In the genomic region with DNA sequence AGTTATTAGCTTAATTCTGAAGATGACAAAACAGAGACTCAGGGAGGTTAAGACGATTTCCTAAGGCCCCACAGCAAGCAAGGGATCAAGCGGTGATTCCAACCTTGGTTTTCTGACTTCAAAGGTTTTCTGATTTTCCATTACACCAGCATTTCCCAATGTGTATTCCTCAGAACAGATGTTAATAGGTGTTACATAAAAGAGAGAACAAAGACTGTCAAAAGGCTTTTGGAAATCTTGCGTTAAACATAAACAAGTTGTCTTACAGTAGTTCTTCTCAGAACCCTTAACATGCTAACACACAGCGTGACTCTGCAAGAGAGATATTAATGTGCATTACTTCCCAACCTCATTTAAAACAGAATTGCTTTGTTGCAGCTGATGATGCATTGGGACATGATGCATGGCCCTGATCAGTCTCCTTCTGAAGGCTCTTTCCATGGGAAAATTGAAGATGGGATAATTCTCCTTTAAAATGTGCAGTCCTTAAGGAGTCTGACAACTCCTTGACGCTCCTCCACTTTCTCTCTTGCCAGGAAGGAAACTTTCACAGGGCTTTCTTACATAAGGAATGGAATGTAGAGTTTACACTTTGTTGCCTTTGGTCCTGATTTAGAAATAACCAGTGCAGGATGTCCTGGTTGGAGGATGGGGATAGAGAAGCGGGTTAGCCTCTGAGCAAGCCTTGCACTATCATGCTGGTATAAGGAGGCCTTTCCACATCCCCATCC, we compare ENCODE assay signal across 1 cellular context.
TF ChIP-seq lines count a peak whose summit lies in the region.

No MANE protein-coding gene starts in this region.

TF ChIP-seq in HepG2, 621 proteins besides CTCF, POLR2A, EP300 and RAD21 (continued from another document and continues in another):
- TF ChIP-seq, protein P1, sequence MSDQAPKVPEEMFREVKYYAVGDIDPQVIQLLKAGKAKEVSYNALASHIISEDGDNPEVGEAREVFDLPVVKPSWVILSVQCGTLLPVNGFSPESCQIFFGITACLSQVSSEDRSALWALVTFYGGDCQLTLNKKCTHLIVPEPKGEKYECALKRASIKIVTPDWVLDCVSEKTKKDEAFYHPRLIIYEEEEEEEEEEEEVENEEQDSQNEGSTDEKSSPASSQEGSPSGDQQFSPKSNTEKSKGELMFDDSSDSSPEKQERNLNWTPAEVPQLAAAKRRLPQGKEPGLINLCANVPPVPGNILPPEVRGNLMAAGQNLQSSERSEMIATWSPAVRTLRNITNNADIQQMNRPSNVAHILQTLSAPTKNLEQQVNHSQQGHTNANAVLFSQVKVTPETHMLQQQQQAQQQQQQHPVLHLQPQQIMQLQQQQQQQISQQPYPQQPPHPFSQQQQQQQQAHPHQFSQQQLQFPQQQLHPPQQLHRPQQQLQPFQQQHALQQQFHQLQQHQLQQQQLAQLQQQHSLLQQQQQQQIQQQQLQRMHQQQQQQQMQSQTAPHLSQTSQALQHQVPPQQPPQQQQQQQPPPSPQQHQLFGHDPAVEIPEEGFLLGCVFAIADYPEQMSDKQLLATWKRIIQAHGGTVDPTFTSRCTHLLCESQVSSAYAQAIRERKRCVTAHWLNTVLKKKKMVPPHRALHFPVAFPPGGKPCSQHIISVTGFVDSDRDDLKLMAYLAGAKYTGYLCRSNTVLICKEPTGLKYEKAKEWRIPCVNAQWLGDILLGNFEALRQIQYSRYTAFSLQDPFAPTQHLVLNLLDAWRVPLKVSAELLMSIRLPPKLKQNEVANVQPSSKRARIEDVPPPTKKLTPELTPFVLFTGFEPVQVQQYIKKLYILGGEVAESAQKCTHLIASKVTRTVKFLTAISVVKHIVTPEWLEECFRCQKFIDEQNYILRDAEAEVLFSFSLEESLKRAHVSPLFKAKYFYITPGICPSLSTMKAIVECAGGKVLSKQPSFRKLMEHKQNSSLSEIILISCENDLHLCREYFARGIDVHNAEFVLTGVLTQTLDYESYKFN (CRISPR knock-in tag; conservative IDR thresholded peaks at IDR 0.05): no peak
- TF ChIP-seq FOXA3 (CRISPR knock-in tag; IDR thresholded peaks at IDR 0.05): peak; percentile 47
- no peak for TF ChIP-seq NFATC3 (CRISPR knock-in tag; IDR thresholded peaks at IDR 0.05)
- TF ChIP-seq CEBPG (CRISPR knock-in tag; IDR thresholded peaks at IDR 0.05): peak; percentile 44
- TF ChIP-seq, protein P2, sequence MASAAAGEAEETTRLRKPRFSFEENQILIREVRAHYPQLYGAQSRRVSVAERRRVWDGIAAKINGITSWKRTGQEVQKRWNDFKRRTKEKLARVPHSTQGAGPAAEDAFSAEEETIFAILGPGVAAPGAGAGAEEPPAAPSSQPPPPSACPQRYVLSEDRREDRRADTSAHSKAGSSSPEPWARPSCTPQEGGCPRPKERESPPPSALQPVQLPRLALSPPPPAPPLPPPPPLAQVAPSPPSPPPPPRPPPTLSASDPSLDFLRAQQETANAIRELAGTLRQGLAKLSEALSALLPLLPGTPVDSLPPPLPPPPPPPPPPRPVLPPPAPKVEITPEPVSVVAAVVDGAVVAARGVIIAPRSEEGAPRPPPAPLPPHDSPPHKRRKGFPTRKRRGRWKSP (CRISPR knock-in tag; IDR thresholded peaks at IDR 0.05): no peak
- no peak for TF ChIP-seq ZNF720 (CRISPR knock-in tag; IDR thresholded peaks at IDR 0.05)
- no peak for TF ChIP-seq ARNT (IDR thresholded peaks at IDR 0.05)
- no peak for TF ChIP-seq ZNF34 (CRISPR knock-in tag; IDR thresholded peaks at IDR 0.05; ENCODE audit: borderline replicate concordance)
- TF ChIP-seq, protein P3, sequence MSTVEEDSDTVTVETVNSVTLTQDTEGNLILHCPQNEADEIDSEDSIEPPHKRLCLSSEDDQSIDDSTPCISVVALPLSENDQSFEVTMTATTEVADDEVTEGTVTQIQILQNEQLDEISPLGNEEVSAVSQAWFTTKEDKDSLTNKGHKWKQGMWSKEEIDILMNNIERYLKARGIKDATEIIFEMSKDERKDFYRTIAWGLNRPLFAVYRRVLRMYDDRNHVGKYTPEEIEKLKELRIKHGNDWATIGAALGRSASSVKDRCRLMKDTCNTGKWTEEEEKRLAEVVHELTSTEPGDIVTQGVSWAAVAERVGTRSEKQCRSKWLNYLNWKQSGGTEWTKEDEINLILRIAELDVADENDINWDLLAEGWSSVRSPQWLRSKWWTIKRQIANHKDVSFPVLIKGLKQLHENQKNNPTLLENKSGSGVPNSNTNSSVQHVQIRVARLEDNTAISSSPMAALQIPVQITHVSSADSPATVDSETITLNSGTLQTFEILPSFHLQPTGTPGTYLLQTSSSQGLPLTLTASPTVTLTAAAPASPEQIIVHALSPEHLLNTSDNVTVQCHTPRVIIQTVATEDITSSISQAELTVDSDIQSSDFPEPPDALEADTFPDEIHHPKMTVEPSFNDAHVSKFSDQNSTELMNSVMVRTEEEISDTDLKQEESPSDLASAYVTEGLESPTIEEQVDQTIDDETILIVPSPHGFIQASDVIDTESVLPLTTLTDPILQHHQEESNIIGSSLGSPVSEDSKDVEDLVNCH (CRISPR knock-in tag; IDR thresholded peaks at IDR 0.05): no peak
- no peak for TF ChIP-seq XRCC5 (optimal IDR thresholded peaks at IDR 0.05; ENCODE audit: low read length)
- no peak for TF ChIP-seq JDP2 (CRISPR knock-in tag; IDR thresholded peaks at IDR 0.05; ENCODE audit: borderline replicate concordance)
- TF ChIP-seq ZFX (CRISPR knock-in tag; IDR thresholded peaks at IDR 0.05; ENCODE audit: low read depth): peak; percentile 16; the same call in 1 of the 2 replicates
- TF ChIP-seq, protein P4, sequence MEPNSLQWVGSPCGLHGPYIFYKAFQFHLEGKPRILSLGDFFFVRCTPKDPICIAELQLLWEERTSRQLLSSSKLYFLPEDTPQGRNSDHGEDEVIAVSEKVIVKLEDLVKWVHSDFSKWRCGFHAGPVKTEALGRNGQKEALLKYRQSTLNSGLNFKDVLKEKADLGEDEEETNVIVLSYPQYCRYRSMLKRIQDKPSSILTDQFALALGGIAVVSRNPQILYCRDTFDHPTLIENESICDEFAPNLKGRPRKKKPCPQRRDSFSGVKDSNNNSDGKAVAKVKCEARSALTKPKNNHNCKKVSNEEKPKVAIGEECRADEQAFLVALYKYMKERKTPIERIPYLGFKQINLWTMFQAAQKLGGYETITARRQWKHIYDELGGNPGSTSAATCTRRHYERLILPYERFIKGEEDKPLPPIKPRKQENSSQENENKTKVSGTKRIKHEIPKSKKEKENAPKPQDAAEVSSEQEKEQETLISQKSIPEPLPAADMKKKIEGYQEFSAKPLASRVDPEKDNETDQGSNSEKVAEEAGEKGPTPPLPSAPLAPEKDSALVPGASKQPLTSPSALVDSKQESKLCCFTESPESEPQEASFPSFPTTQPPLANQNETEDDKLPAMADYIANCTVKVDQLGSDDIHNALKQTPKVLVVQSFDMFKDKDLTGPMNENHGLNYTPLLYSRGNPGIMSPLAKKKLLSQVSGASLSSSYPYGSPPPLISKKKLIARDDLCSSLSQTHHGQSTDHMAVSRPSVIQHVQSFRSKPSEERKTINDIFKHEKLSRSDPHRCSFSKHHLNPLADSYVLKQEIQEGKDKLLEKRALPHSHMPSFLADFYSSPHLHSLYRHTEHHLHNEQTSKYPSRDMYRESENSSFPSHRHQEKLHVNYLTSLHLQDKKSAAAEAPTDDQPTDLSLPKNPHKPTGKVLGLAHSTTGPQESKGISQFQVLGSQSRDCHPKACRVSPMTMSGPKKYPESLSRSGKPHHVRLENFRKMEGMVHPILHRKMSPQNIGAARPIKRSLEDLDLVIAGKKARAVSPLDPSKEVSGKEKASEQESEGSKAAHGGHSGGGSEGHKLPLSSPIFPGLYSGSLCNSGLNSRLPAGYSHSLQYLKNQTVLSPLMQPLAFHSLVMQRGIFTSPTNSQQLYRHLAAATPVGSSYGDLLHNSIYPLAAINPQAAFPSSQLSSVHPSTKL (CRISPR knock-in tag; IDR thresholded peaks at IDR 0.05): peak; percentile 57
- TF ChIP-seq, protein P5, sequence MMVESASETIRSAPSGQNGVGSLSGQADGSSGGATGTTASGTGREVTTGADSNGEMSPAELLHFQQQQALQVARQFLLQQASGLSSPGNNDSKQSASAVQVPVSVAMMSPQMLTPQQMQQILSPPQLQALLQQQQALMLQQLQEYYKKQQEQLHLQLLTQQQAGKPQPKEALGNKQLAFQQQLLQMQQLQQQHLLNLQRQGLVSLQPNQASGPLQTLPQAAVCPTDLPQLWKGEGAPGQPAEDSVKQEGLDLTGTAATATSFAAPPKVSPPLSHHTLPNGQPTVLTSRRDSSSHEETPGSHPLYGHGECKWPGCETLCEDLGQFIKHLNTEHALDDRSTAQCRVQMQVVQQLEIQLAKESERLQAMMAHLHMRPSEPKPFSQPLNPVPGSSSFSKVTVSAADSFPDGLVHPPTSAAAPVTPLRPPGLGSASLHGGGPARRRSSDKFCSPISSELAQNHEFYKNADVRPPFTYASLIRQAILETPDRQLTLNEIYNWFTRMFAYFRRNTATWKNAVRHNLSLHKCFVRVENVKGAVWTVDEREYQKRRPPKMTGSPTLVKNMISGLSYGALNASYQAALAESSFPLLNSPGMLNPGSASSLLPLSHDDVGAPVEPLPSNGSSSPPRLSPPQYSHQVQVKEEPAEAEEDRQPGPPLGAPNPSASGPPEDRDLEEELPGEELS (CRISPR knock-in tag; IDR thresholded peaks at IDR 0.05): peak; percentile 31; the same call in 1 of the 2 replicates
- TF ChIP-seq, protein P6, sequence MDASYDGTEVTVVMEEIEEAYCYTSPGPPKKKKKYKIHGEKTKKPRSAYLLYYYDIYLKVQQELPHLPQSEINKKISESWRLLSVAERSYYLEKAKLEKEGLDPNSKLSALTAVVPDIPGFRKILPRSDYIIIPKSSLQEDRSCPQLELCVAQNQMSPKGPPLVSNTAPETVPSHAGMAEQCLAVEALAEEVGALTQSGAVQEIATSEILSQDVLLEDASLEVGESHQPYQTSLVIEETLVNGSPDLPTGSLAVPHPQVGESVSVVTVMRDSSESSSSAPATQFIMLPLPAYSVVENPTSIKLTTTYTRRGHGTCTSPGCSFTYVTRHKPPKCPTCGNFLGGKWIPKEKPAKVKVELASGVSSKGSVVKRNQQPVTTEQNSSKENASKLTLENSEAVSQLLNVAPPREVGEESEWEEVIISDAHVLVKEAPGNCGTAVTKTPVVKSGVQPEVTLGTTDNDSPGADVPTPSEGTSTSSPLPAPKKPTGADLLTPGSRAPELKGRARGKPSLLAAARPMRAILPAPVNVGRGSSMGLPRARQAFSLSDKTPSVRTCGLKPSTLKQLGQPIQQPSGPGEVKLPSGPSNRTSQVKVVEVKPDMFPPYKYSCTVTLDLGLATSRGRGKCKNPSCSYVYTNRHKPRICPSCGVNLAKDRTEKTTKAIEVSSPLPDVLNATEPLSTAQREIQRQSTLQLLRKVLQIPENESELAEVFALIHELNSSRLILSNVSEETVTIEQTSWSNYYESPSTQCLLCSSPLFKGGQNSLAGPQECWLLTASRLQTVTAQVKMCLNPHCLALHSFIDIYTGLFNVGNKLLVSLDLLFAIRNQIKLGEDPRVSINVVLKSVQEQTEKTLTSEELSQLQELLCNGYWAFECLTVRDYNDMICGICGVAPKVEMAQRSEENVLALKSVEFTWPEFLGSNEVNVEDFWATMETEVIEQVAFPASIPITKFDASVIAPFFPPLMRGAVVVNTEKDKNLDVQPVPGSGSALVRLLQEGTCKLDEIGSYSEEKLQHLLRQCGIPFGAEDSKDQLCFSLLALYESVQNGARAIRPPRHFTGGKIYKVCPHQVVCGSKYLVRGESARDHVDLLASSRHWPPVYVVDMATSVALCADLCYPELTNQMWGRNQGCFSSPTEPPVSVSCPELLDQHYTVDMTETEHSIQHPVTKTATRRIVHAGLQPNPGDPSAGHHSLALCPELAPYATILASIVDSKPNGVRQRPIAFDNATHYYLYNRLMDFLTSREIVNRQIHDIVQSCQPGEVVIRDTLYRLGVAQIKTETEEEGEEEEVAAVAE (CRISPR knock-in tag; IDR thresholded peaks at IDR 0.05; ENCODE audit: borderline replicate concordance): no peak
- peak; percentile 60 for TF ChIP-seq NCOA2 (CRISPR knock-in tag; IDR thresholded peaks at IDR 0.05)
- no peak for TF ChIP-seq ZNF605 (CRISPR knock-in tag; IDR thresholded peaks at IDR 0.05)
- TF ChIP-seq MEIS1 (CRISPR knock-in tag; IDR thresholded peaks at IDR 0.05; ENCODE audit: borderline replicate concordance): no peak
- TF ChIP-seq, protein P7, sequence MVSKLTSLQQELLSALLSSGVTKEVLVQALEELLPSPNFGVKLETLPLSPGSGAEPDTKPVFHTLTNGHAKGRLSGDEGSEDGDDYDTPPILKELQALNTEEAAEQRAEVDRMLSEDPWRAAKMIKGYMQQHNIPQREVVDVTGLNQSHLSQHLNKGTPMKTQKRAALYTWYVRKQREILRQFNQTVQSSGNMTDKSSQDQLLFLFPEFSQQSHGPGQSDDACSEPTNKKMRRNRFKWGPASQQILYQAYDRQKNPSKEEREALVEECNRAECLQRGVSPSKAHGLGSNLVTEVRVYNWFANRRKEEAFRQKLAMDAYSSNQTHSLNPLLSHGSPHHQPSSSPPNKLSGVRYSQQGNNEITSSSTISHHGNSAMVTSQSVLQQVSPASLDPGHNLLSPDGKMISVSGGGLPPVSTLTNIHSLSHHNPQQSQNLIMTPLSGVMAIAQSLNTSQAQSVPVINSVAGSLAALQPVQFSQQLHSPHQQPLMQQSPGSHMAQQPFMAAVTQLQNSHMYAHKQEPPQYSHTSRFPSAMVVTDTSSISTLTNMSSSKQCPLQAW (CRISPR knock-in tag; IDR thresholded peaks at IDR 0.05): 0 out of 2 replicates have a peak, but pooled peaks have one; percentile 34
- TF ChIP-seq, protein P8, sequence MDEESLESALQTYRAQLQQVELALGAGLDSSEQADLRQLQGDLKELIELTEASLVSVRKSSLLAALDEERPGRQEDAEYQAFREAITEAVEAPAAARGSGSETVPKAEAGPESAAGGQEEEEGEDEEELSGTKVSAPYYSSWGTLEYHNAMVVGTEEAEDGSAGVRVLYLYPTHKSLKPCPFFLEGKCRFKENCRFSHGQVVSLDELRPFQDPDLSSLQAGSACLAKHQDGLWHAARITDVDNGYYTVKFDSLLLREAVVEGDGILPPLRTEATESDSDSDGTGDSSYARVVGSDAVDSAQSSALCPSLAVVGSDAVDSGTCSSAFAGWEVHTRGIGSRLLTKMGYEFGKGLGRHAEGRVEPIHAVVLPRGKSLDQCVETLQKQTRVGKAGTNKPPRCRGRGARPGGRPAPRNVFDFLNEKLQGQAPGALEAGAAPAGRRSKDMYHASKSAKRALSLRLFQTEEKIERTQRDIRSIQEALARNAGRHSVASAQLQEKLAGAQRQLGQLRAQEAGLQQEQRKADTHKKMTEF (CRISPR knock-in tag; IDR thresholded peaks at IDR 0.05): peak; percentile 23; the same call in 1 of the 2 replicates
- no peak for TF ChIP-seq ZKSCAN5 (CRISPR knock-in tag; IDR thresholded peaks at IDR 0.05)
- TF ChIP-seq CENPX (CRISPR knock-in tag; IDR thresholded peaks at IDR 0.05): no peak
- TF ChIP-seq REPIN1 (CRISPR knock-in tag; IDR thresholded peaks at IDR 0.05; ENCODE audit: borderline replicate concordance, low read depth): no peak
- no peak for TF ChIP-seq NFKB2 (CRISPR knock-in tag; IDR thresholded peaks at IDR 0.05; ENCODE audit: borderline replicate concordance)
- TF ChIP-seq SETDB1 (CRISPR knock-in tag; IDR thresholded peaks at IDR 0.05; ENCODE audit: borderline replicate concordance): no peak
- TF ChIP-seq, protein P9, sequence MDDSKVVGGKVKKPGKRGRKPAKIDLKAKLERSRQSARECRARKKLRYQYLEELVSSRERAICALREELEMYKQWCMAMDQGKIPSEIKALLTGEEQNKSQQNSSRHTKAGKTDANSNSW (CRISPR knock-in tag; IDR thresholded peaks at IDR 0.05; ENCODE audit: borderline replicate concordance): no peak
- 0 out of 2 replicates have a peak, but pooled peaks have one; percentile 23 for TF ChIP-seq MIER2 (CRISPR knock-in tag; IDR thresholded peaks at IDR 0.05)
- TF ChIP-seq ZNF12 (CRISPR knock-in tag; IDR thresholded peaks at IDR 0.05): no peak
- TF ChIP-seq NFIC (IDR thresholded peaks at IDR 0.05; ENCODE audit: low read length): no peak
